22 cellular contexts compared by ENCODE assay signal in the genomic region with DNA sequence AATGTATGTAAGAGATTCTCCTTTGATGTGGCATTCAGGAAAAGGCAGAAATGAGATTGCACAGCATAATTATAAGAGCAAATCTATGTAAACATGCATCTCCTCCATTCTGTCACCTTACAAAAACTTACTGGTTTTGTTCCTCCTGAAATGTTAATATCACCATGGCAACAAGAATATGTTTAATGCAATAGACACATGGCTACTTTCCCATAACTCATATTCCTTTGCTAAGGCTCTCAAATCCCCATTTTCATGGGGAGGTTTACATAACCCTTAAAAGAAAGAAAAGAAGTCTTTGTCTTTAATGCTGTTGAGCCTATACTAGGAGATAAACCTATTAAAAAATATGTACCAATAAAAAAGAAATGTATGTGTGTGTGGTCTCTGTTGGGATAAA.
"Had no signal": no experiment of that assay in that cellular context is flagged by ENCODE, and none has a peak within 500 bp of the region (broad histone marks: within the 10 kb centered on the region; RNA-seq: fewer than 3 reads in every experiment).

No MANE protein-coding gene starts in this region.

- H3K27me3 ChIP-seq: SJSA1 had no signal

- ATAC-seq: HepG2 had no signal

- H3K9me3 ChIP-seq: SJSA1 had no signal

- H3K36me3 ChIP-seq: SJSA1 had no signal

- H3K4me3 ChIP-seq: SJSA1, SK-N-MC had no signal

- DNase-seq: IMR-90, Kasumi-1, MM.1S, NCI-H1092 treated with DMSO at 0.1 percent for 48 hours, NCI-H1436 treated with DMSO at 0.1 percent for 48 hours, NCI-H1694 treated with DMSO at 0.1 percent for 48 hours, NCI-H1930, NCI-H2081, NCI-H2107, NCI-H2171 treated with DMSO at 0.1 percent for 48 hours, NCI-H345, NCI-H446 treated with DMSO at 0.1 percent for 48 hours, NCI-H510A treated with DMSO at 0.1 percent for 48 hours, NCI-H69, NCI-H774, Right ventricle myocardium superior, RPMI8226, SIG-M5 had no signal

- H3K4me1 ChIP-seq: SJSA1 had no signal

- H3K27ac ChIP-seq: KMS-11, SJSA1, SK-N-MC had no signal
